ENCODE assay signal across 10 cellular contexts in genomic region chr9:129664664-129665007, GRCh38. TPM values are rescaled to one million over a fixed set of nuclear protein-coding genes. Genes with fewer than 3 reads are reported as not detected.
DNase-seq lines count a peak whose midpoint lies in the region; ATAC-seq and TF ChIP-seq lines count a peak whose summit lies in the region.
"Had no signal": no experiment of that assay in that cellular context is flagged by ENCODE, and none has a peak within 500 bp of the region (broad histone marks: within the 10 kb centered on the region; RNA-seq: fewer than 3 reads in every experiment).

No MANE protein-coding gene starts in this region.

- H3K9me3 Mint-ChIP-seq in Caco-2 (ENCODE audit: unreplicated experiment) (no peaks in the 10 kb centered on the region), glutamatergic neuron (ENCODE audit: unreplicated experiment) (peaks cover 2% of the 10 kb centered on the region)

- intact Hi-C loops in Caco-2 (cut with micrococcal nuclease; ENCODE audit: unreplicated experiment) (no loop called here), sigmoid colon (cut with DNase I) (loop anchor here (5.0 kb wide), 1 partner anchor 48 kb away; no protein-coding TSS in a partner anchor)

- no peaks in the 10 kb centered on the region for H3K4me1 ChIP-seq in Caco-2
- peaks cover 0 to 18% (median 15%) of the 10 kb centered on the region in 4 donors for H3K4me1 ChIP-seq in sigmoid colon

- H3K27ac ChIP-seq in sigmoid colon = no peak overlapping the region
- H3K27ac ChIP-seq: PC-9 had no signal

- H3K27me3 ChIP-seq in Caco-2 (replicated peaks; ENCODE audit: control insufficient read depth, insufficient read depth, low read length) = no peaks in the 10 kb centered on the region; the same call in 1 of the 2 replicates
- H3K27me3 ChIP-seq in sigmoid colon = peaks cover 15 to 42% (median 23%) of the 10 kb centered on the region in 3 donors

- TF ChIP-seq EP300 in sigmoid colon (IDR thresholded peaks at IDR 0.05) = no peak

- ATAC-seq in T-helper 17 cell (no peak), GM19467 (IDR thresholded peaks at IDR 0.05; ENCODE audit: unreplicated experiment) (no peak)

- POLR2A ChIA-PET in Caco-2 (lab: Charles Lee) = no interaction called here

- no peak overlapping the region for H3K4me3 ChIP-seq in Caco-2 (ENCODE audit: low read depth, low read length)
- peak overlapping the region in 3 of 4 donors; percentile 36 to 43 (median 41) for H3K4me3 ChIP-seq in sigmoid colon
- H3K4me3 ChIP-seq: PC-9 had no signal

- H3K9me3 ChIP-seq in Caco-2 = no peaks in the 10 kb centered on the region
- no peaks in the 10 kb centered on the region for H3K9me3 ChIP-seq in T-helper 17 cell (ENCODE audit: control insufficient read depth, low read length, poor library complexity, severe bottlenecking)
- H3K9me3 ChIP-seq in sigmoid colon = no peaks in the 10 kb centered on the region

- no peaks in the 10 kb centered on the region for H3K36me3 Mint-ChIP-seq in Caco-2 (ENCODE audit: insufficient read depth, unreplicated experiment)
- H3K36me3 Mint-ChIP-seq in T-helper 17 cell (ENCODE audit: low read depth) = no peaks in the 10 kb centered on the region
- no peaks in the 10 kb centered on the region for H3K36me3 Mint-ChIP-seq in glutamatergic neuron (ENCODE audit: unreplicated experiment)

- CTCF ChIA-PET in Caco-2 (lab: Charles Lee) = no interaction called here

- TF ChIP-seq POLR2A in sigmoid colon (IDR thresholded peaks at IDR 0.05) = no peak

- H3K4me3 Mint-ChIP-seq in Caco-2 (ENCODE audit: unreplicated experiment) (peak overlapping the region; percentile 66), T-helper 17 cell (peak overlapping the region; percentile 85), glutamatergic neuron (ENCODE audit: unreplicated experiment) (no peak overlapping the region)

- H3K27ac Mint-ChIP-seq in Caco-2 (ENCODE audit: unreplicated experiment) (no peak overlapping the region), T-helper 17 cell (no peak overlapping the region), glutamatergic neuron (ENCODE audit: unreplicated experiment) (peak overlapping the region; percentile 59)

- 24% methylated on average over 13 of the region's 13 CpGs for WGBS in sigmoid colon, 2 donors

- no peaks in the 10 kb centered on the region for H3K36me3 ChIP-seq in Caco-2 (ENCODE audit: control insufficient read depth, insufficient read depth, low read length)
- no peaks in the 10 kb centered on the region for H3K36me3 ChIP-seq in sigmoid colon

- no peaks in the 10 kb centered on the region for H3K4me1 Mint-ChIP-seq in Caco-2 (ENCODE audit: low read depth, unreplicated experiment)
- H3K4me1 Mint-ChIP-seq in T-helper 17 cell = peaks cover 5% of the 10 kb centered on the region
- no peaks in the 10 kb centered on the region for H3K4me1 Mint-ChIP-seq in glutamatergic neuron (ENCODE audit: low read depth, unreplicated experiment)

- TF ChIP-seq CTCF in Caco-2 (IDR thresholded peaks at IDR 0.05; ENCODE audit: insufficient read depth in 1 of 2, low read depth in 1 of 2, low read length in 1 of 2, severe bottlenecking in 1 of 2, unreplicated experiment in 1 of 2) = no peak
- no peak for TF ChIP-seq CTCF in glutamatergic neuron (IDR thresholded peaks at IDR 0.05; ENCODE audit: partially characterized antibody, unreplicated experiment)
- no peak for TF ChIP-seq CTCF in sigmoid colon (IDR thresholded peaks at IDR 0.05)

- H3K27me3 Mint-ChIP-seq in Caco-2 (ENCODE audit: insufficient read depth, unreplicated experiment) (peaks cover 10% of the 10 kb centered on the region), T-helper 17 cell (peaks cover 8% of the 10 kb centered on the region), glutamatergic neuron (ENCODE audit: unreplicated experiment) (peaks cover 12% of the 10 kb centered on the region)

- no TSS peak for BruUV-seq in Caco-2 (replicated peaks; lab: Mats Ljungman, UMichigan)

- no peak for DNase-seq in Caco-2
- DNase-seq in T-helper 17 cell = no peak
- no peak for DNase-seq in glutamatergic neuron
- no peak for DNase-seq in sigmoid colon
- DNase-seq in glomerular visceral epithelial cell (ENCODE audit: extremely low spot score) = no peak
- no peak for DNase-seq in epidermal melanocyte (ENCODE audit: insufficient read length, low spot score)
- DNase-seq in activated CD4-positive, CD25-positive, alpha-beta regulatory T cell treated with anti-CD3 and anti-CD28 coated beads, Interleukin-2, amount 50 U/mL, for 72 hours = no peak
- DNase-seq: PC-9 had no signal

RNA-seq across cellular contexts. Expression of gene PRRX2, which starts 0.8 kb away (rescaled TPM):
- not detected in 2 replicates for total RNA-seq in Caco-2 (2022)
- not detected for total RNA-seq in T-helper 17 cell
- 2.3 TPM for total RNA-seq in glutamatergic neuron (ENCODE audit: unreplicated experiment)
- 1 to 10 TPM in 2 of 4 donors, under 1 TPM in 1, not detected in 1; 0.49 to 4.7 (median 2.9) TPM for total RNA-seq in sigmoid colon
- 1 to 10 TPM in 2 of 3 donors, under 1 TPM in 1; 0.46 to 4.2 (median 1.1) TPM for polyA plus RNA-seq in sigmoid colon

RNA-seq across cellular contexts. Expression of gene ASB6, which starts 22.7 kb away (rescaled TPM):
- total RNA-seq in Caco-2 (2022) = 17.4 and 18.1 TPM in 2 replicates
- 10 to 100 TPM; 21.9 to 28.7 TPM for total RNA-seq in T-helper 17 cell
- 25.4 TPM for total RNA-seq in glutamatergic neuron (ENCODE audit: unreplicated experiment)
- total RNA-seq in sigmoid colon = 10 to 100 TPM in 2 of 4 donors, 1 to 10 TPM in 2; 8.9 to 10.3 (median 9.8) TPM
- 10 to 100 TPM in 1 of 3 donors, 1 to 10 TPM in 2; 8.4 to 20.8 (median 9.7) TPM for polyA plus RNA-seq in sigmoid colon

RNA-seq across cellular contexts. Expression of gene NTMT1, which starts 38.7 kb away (rescaled TPM):
- total RNA-seq in Caco-2 (2022) (44.1 and 51.6 TPM in 2 replicates), T-helper 17 cell (10 to 100 TPM; 27.0 to 27.8 TPM), glutamatergic neuron (ENCODE audit: unreplicated experiment) (62.6 TPM), sigmoid colon (10 to 100 TPM in 3 of 4 donors, 1 to 10 TPM in 1; 5.8 to 22.5 (median 16.9) TPM)
- 10 to 100 TPM; 25.8 to 49.3 (median 27.5) TPM for polyA plus RNA-seq in sigmoid colon

RNA-seq across cellular contexts. Expression of gene C9orf50, which starts 43.7 kb away (rescaled TPM):
- total RNA-seq in Caco-2 (2022) (not detected in 2 replicates), T-helper 17 cell (not detected), glutamatergic neuron (ENCODE audit: unreplicated experiment) (0.56 TPM), sigmoid colon (1 to 10 TPM in 1 of 4 donors, under 1 TPM in 1, not detected in 2; 0.82 to 1.2 TPM)
- under 1 TPM in 1 of 3 donors, not detected in 2; 0.03 TPM for polyA plus RNA-seq in sigmoid colon
- total RNA-seq: lung microvascular endothelial cell, PC-9 had no signal
